Comparison of ENCODE assay signal across 23 cellular contexts in genomic region chr1:156366378-156366777, GRCh38. TPM values are rescaled to one million over a fixed set of nuclear protein-coding genes. Genes with fewer than 3 reads are reported as not detected.
DNase-seq lines count a peak whose midpoint lies in the region; ATAC-seq, FAIRE-seq and TF ChIP-seq lines count a peak whose summit lies in the region.
"Had no signal": no experiment of that assay in that cellular context is flagged by ENCODE, and none has a peak within 500 bp of the region (broad histone marks: within the 10 kb centered on the region; RNA-seq: fewer than 3 reads in every experiment).

No MANE protein-coding gene starts in this region.

- no peaks in the 10 kb centered on the region; a peak in 1 of 5 replicates for H3K27me3 ChIP-seq in HepG2 (ENCODE audit: control insufficient read depth in 1 of 2, insufficient read depth in 2 of 2, low read length in 2 of 2)
- no peaks in the 10 kb centered on the region for H3K27me3 ChIP-seq in right lobe of liver
- H3K27me3 ChIP-seq in spleen (replicated peaks in 1 of 7): peaks cover 0 to 45% (median 11%) of the 10 kb centered on the region in 7 donors
- H3K27me3 ChIP-seq in right cardiac atrium (ENCODE audit: control insufficient read depth, insufficient read depth): no peaks in the 10 kb centered on the region
- H3K27me3 ChIP-seq: BE2C had no signal

- H3K9ac ChIP-seq in HepG2 (ENCODE audit: insufficient read depth, low read depth, low read length): peak overlapping the region; percentile 90; the same call in 1 of the 2 replicates
- no peak overlapping the region for H3K9ac ChIP-seq in kidney (ENCODE audit: low read length in 2 of 2)
- H3K9ac ChIP-seq: BLaER1 treated with 17β-estradiol and CSF1 and Interleukin-3, amounts not matched to agents 10 nM and 100 nM had no signal

- no peak for TF ChIP-seq POLR2A in HepG2 (IDR thresholded peaks at IDR 0.05; ENCODE audit: insufficient read depth in 1 of 2, low read depth in 2 of 2, low read length in 2 of 2)
- no peak for TF ChIP-seq POLR2A in right lobe of liver (IDR thresholded peaks at IDR 0.05)
- TF ChIP-seq POLR2A in spleen (IDR thresholded peaks at IDR 0.05): no peak

- 13% methylated on average over 1 of the region's 1 CpG for WGBS in HepG2 (ENCODE audit: low lambda C conversion rate)
- 100% methylated on average over 1 of the region's 1 CpG for WGBS in right lobe of liver (ENCODE audit: insufficient coverage, low coverage, low lambda C conversion rate, missing lambda C conversion rate)
- 67 to 85% (median 77%) methylated on average over 1 of the region's 1 CpG for WGBS in spleen, 5 donors
- 88% methylated on average over 1 of the region's 1 CpG for WGBS in right cardiac atrium

- FAIRE-seq in HepG2 (lab: Jason Lieb, UNC): no peak
- no peak for FAIRE-seq in kidney (lab: Jason Lieb, UNC)
- FAIRE-seq: A549, D721Med, GM12878 had no signal

- TF ChIP-seq RAD21 in HepG2 (CRISPR knock-in tag; IDR thresholded peaks at IDR 0.05): no peak

- no peaks in the 10 kb centered on the region for H4K20me1 ChIP-seq in HepG2 (ENCODE audit: insufficient read depth, low read length)
- H4K20me1 ChIP-seq: BLaER1 treated with 17β-estradiol and CSF1 and Interleukin-3, amounts not matched to agents 10 nM and 100 nM had no signal

- H3K4me2 ChIP-seq in HepG2 (ENCODE audit: low read depth, low read length): peak overlapping the region; percentile 98
- H3K4me2 ChIP-seq: A549; BLaER1 treated with 17β-estradiol and CSF1 and Interleukin-3, amounts not matched to agents 10 nM and 100 nM; GM23338 had no signal

- H2AFZ ChIP-seq in HepG2 (ENCODE audit: low read length): no peak overlapping the region

- peaks cover 19% of the 10 kb centered on the region for H3K79me2 ChIP-seq in HepG2 (ENCODE audit: insufficient read depth, low read length)

- H3K4me3 ChIP-seq in HepG2 (replicated peaks in 1 of 3; ENCODE audit: insufficient read depth in 1 of 3, low read depth in 2 of 3, low read length in 3 of 3) (peak overlapping the region; percentile 70 to 91 (median 90); a peak in 4 of 6 replicates), right lobe of liver (no peak overlapping the region), kidney (ENCODE audit: low read length in 2 of 2) (no peak overlapping the region), spleen (no peak overlapping the region), right cardiac atrium (ENCODE audit: low read length) (no peak overlapping the region)
- H3K4me3 ChIP-seq: A549; BLaER1 treated with 17β-estradiol and CSF1 and Interleukin-3, amounts not matched to agents 10 nM and 100 nM; GM12878; GM23338; HAP-1 had no signal

- no peak for TF ChIP-seq CTCF in HepG2 (CRISPR knock-in tag; IDR thresholded peaks at IDR 0.05)
- no peak for TF ChIP-seq CTCF in right lobe of liver (IDR thresholded peaks at IDR 0.05)
- TF ChIP-seq CTCF in kidney (IDR thresholded peaks at IDR 0.05; ENCODE audit: borderline replicate concordance, extremely low read depth, insufficient read depth): no peak
- TF ChIP-seq CTCF in spleen (IDR thresholded peaks at IDR 0.05 in 8 of 11, conservative IDR thresholded peaks at IDR 0.05 in 3 of 11): no peak

- no peak for TF ChIP-seq EP300 in HepG2 (IDR thresholded peaks at IDR 0.05; ENCODE audit: low read depth in 2 of 2, low read length in 2 of 2)
- TF ChIP-seq EP300 in HepG2 (CRISPR knock-in tag; IDR thresholded peaks at IDR 0.05; ENCODE audit: borderline replicate concordance): no peak

- POLR2A ChIA-PET in HepG2 (lab: Yijun Ruan, JAX): interaction anchor here (0.5 to 8.5 kb wide), 5 partner anchors 15 to 1758 kb away, joined by 3 to 189 read pairs (median 4); partner anchors contain the start of genes ADAR, CCT3 and TSACC

- in situ Hi-C loops in HepG2 (cut with HindIII; ENCODE audit: extremely low pct_ligation_motif_present, low pct_unique_long_range_greater_than_20kb): no loop called here

- ATAC-seq in HepG2: no peak
- ATAC-seq in right lobe of liver: no peak
- no peak for ATAC-seq in right cardiac atrium
- ATAC-seq: GM12878, GM23338 had no signal

- BruUV-seq in HepG2 (replicated peaks; lab: Mats Ljungman, UMichigan): no TSS peak

- intact Hi-C loops in HepG2 (cut with micrococcal nuclease; ENCODE audit: unreplicated experiment): no loop called here
- intact Hi-C loops in right lobe of liver (cut with DNase I): no loop called here
- intact Hi-C loops in kidney (cut with DNase I): no loop called here
- intact Hi-C loops in spleen (cut with DNase I; ENCODE audit: low total_unique reads): no loop called here
- intact Hi-C loops in right cardiac atrium (cut with DNase I): no loop called here

- H3K9me3 ChIP-seq in HepG2 (ENCODE audit: low read length) (no peaks in the 10 kb centered on the region), right lobe of liver (no peaks in the 10 kb centered on the region), kidney (ENCODE audit: control insufficient read depth in 1 of 2, low read length in 2 of 2) (no peaks in the 10 kb centered on the region), spleen (no peaks in the 10 kb centered on the region), right cardiac atrium (ENCODE audit: control insufficient read depth, low read length) (no peaks in the 10 kb centered on the region)
- H3K9me3 ChIP-seq: A549, BE2C, HAP-1 had no signal

- H3K27ac ChIP-seq in HepG2 (ENCODE audit: extremely low read length, insufficient read depth, low read length) (peak overlapping the region; percentile 98), right lobe of liver (no peak overlapping the region), kidney (ENCODE audit: low read depth in 2 of 2, low read length in 2 of 2) (peak overlapping the region; percentile 46 to 77), spleen (no peak overlapping the region), right cardiac atrium (ENCODE audit: low read length) (no peak overlapping the region)
- H3K27ac ChIP-seq: 22Rv1; BLaER1 treated with 17β-estradiol and CSF1 and Interleukin-3, amounts not matched to agents 10 nM and 100 nM had no signal

- CTCF ChIA-PET in HepG2 (lab: Yijun Ruan, JAX; ENCODE audit: low intra/inter-chr PET ratio, low total read pairs): no interaction called here

- peaks cover 61% of the 10 kb centered on the region for H3K4me1 ChIP-seq in HepG2 (ENCODE audit: insufficient read depth, low read length)
- H3K4me1 ChIP-seq in right lobe of liver: peaks cover 0 to 20% (median 0%) of the 10 kb centered on the region in 4 donors
- peaks cover 13 to 15% of the 10 kb centered on the region in 2 donors for H3K4me1 ChIP-seq in kidney (ENCODE audit: control insufficient read depth in 1 of 2, insufficient read depth in 1 of 2, low read depth in 1 of 2, low read length in 2 of 2)
- peaks cover 3 to 16% (median 9%) of the 10 kb centered on the region in 6 donors for H3K4me1 ChIP-seq in spleen
- no peaks in the 10 kb centered on the region for H3K4me1 ChIP-seq in right cardiac atrium (ENCODE audit: control insufficient read depth, insufficient read depth, low read length)
- H3K4me1 ChIP-seq: HAP-1 had no signal

- DNase-seq in HepG2 (ENCODE audit: low spot score) (no peak), right lobe of liver (no peak), kidney (no peak), spleen (peak; percentile 23), right cardiac atrium (no peak), 8988T (no peak)
- DNase-seq: ACHN; AML-193; BE2C; CD4-positive, alpha-beta T cell; CD8-positive, alpha-beta memory T cell; DMS 273 treated with DMSO at 0.1 percent for 48 hours; DMS79; EL; GDM1 had no signal

- H3K36me3 ChIP-seq in HepG2 (replicated peaks in 1 of 2; ENCODE audit: control insufficient read depth in 1 of 2, insufficient read depth in 2 of 2, low read length in 2 of 2): no peaks in the 10 kb centered on the region
- no peaks in the 10 kb centered on the region for H3K36me3 ChIP-seq in right lobe of liver
- H3K36me3 ChIP-seq in kidney (ENCODE audit: control insufficient read depth in 1 of 2, insufficient read depth in 2 of 2, low read length in 2 of 2): no peaks in the 10 kb centered on the region
- no peaks in the 10 kb centered on the region for H3K36me3 ChIP-seq in spleen
- H3K36me3 ChIP-seq: BE2C; BLaER1 treated with 17β-estradiol and CSF1 and Interleukin-3, amounts not matched to agents 10 nM and 100 nM; HAP-1 had no signal

RNA-seq across cellular contexts. Expression of gene RHBG, which starts 2.6 kb away (rescaled TPM):
- total RNA-seq in HepG2 (2016; rRNA removed; fragmentation: Illumina TruSeq; extraction: Trizol) (19.9 and 73.5 TPM in 2 replicates), right lobe of liver (1 to 10 TPM in 2 of 6 experiments, under 1 TPM in 2, not detected in 2; 0.42 to 1.6 (median 1.1) TPM), kidney (4.2 TPM), spleen (1 to 10 TPM in 1 of 7 donors, under 1 TPM in 1, not detected in 5; 0.67 to 1.4 TPM), right cardiac atrium (not detected)
- 27.1 and 27.2 TPM in 2 replicates for total RNA-seq in HepG2 (2016; cell fraction: cytosol; rRNA removed; fragmentation: Illumina TruSeq; extraction: Trizol; ENCODE audit: low read depth)
- total RNA-seq in HepG2 (2016; cell fraction: insoluble cytoplasmic fraction; rRNA removed; fragmentation: Illumina TruSeq; extraction: Trizol): 19.0 and 70.7 TPM in 2 replicates
- total RNA-seq in HepG2 (2016; cell fraction: membrane; rRNA removed; fragmentation: Illumina TruSeq; extraction: Trizol): 28.4 and 29.7 TPM in 2 replicates
- 120 and 140 TPM in 2 replicates for total RNA-seq in HepG2 (2016; cell fraction: nucleus; rRNA removed; fragmentation: Illumina TruSeq; extraction: Trizol)
- polyA plus RNA-seq in HepG2 (2011; rRNA removed) (61.8 and 90.0 TPM in 2 replicates), kidney (ENCODE audit: insufficient read depth, low read depth, low replicate concordance) (61.9 TPM), spleen (under 1 TPM; 0.05 to 0.38 (median 0.13) TPM), right cardiac atrium (0.20 TPM)
- polyA plus RNA-seq in HepG2 (2011; cell fraction: cytosol; rRNA removed): 15.8 and 22.5 TPM in 2 replicates
- polyA plus RNA-seq in HepG2 (2011; cell fraction: nucleus; rRNA removed): 518 and 570 TPM in 2 replicates
- 48.2 and 62.5 TPM in 2 replicates for polyA plus RNA-seq in HepG2 (2012)
- 19.4 and 21.4 TPM in 2 replicates for polyA plus RNA-seq in HepG2 (2016; cell fraction: cytosol; fragmentation: Illumina TruSeq; extraction: Trizol; ENCODE audit: low read depth)
- polyA plus RNA-seq in HepG2 (2016; cell fraction: insoluble cytoplasmic fraction; fragmentation: Illumina TruSeq; extraction: Trizol; ENCODE audit: low read depth): 25.1 and 33.6 TPM in 2 replicates
- 30.5 and 32.9 TPM in 2 replicates for polyA plus RNA-seq in HepG2 (2016; cell fraction: membrane; fragmentation: Illumina TruSeq; extraction: Trizol; ENCODE audit: low read depth)
- 499 and 532 TPM in 2 replicates for polyA plus RNA-seq in HepG2 (2016; cell fraction: nucleus; fragmentation: Illumina TruSeq; extraction: Trizol; ENCODE audit: insufficient read depth, low read depth)
- polyA minus RNA-seq in HepG2 (2011; rRNA and poly(A)+ RNA removed; ENCODE audit: low replicate concordance): 63.5 TPM in 1 of 2 replicates, not detected in the other
- 7.9 and 12.7 TPM in 2 replicates for polyA minus RNA-seq in HepG2 (2011; cell fraction: cytosol; rRNA and poly(A)+ RNA removed)
- 124 and 143 TPM in 2 replicates for polyA minus RNA-seq in HepG2 (2011; cell fraction: nucleus; rRNA and poly(A)+ RNA removed)
- total RNA-seq: CD4-positive, alpha-beta T cell; CD8-positive, alpha-beta memory T cell; GM12878 had no signal
- polyA plus RNA-seq: CD14-positive monocyte; CD8-positive, alpha-beta memory T cell; GM12878 had no signal

RNA-seq across cellular contexts. Expression of gene TSACC, which starts 28.1 kb away (rescaled TPM):
- total RNA-seq in HepG2 (2016; rRNA removed; fragmentation: Illumina TruSeq; extraction: Trizol) (1.6 and 2.6 TPM in 2 replicates), right lobe of liver (1 to 10 TPM in 2 of 6 experiments, under 1 TPM in 2, not detected in 2; 0.37 to 1.1 (median 0.99) TPM), kidney (not detected), spleen (not detected), right cardiac atrium (not detected)
- total RNA-seq in HepG2 (2016; cell fraction: cytosol; rRNA removed; fragmentation: Illumina TruSeq; extraction: Trizol; ENCODE audit: low read depth): 3.1 and 3.2 TPM in 2 replicates
- 1.7 and 2.4 TPM in 2 replicates for total RNA-seq in HepG2 (2016; cell fraction: insoluble cytoplasmic fraction; rRNA removed; fragmentation: Illumina TruSeq; extraction: Trizol)
- total RNA-seq in HepG2 (2016; cell fraction: membrane; rRNA removed; fragmentation: Illumina TruSeq; extraction: Trizol): 1.8 and 4.6 TPM in 2 replicates
- 1.3 and 1.8 TPM in 2 replicates for total RNA-seq in HepG2 (2016; cell fraction: nucleus; rRNA removed; fragmentation: Illumina TruSeq; extraction: Trizol)
- polyA plus RNA-seq in HepG2 (2011; rRNA removed) (1.5 and 1.6 TPM in 2 replicates), kidney (ENCODE audit: insufficient read depth, low read depth, low replicate concordance) (1.1 TPM), spleen (1 to 10 TPM in 2 of 3 donors, under 1 TPM in 1; 0.41 to 1.4 (median 1.3) TPM), right cardiac atrium (0.38 TPM)
- polyA plus RNA-seq in HepG2 (2011; cell fraction: cytosol; rRNA removed): 2.1 and 3.4 TPM in 2 replicates
- 0.64 and 1.1 TPM in 2 replicates for polyA plus RNA-seq in HepG2 (2011; cell fraction: nucleus; rRNA removed)
- 1.0 and 1.6 TPM in 2 replicates for polyA plus RNA-seq in HepG2 (2012)
- polyA plus RNA-seq in HepG2 (2016; cell fraction: cytosol; fragmentation: Illumina TruSeq; extraction: Trizol; ENCODE audit: low read depth): 3.0 and 3.7 TPM in 2 replicates
- 2.9 and 3.8 TPM in 2 replicates for polyA plus RNA-seq in HepG2 (2016; cell fraction: insoluble cytoplasmic fraction; fragmentation: Illumina TruSeq; extraction: Trizol; ENCODE audit: low read depth)
- polyA plus RNA-seq in HepG2 (2016; cell fraction: membrane; fragmentation: Illumina TruSeq; extraction: Trizol; ENCODE audit: low read depth): 3.6 and 4.2 TPM in 2 replicates
- 1.3 TPM in 1 of 2 replicates, not detected in the other for polyA plus RNA-seq in HepG2 (2016; cell fraction: nucleus; fragmentation: Illumina TruSeq; extraction: Trizol; ENCODE audit: insufficient read depth, low read depth)
- polyA minus RNA-seq in HepG2 (2011; rRNA and poly(A)+ RNA removed; ENCODE audit: low replicate concordance): 0.88 and 2.1 TPM in 2 replicates
- not detected in 2 replicates for polyA minus RNA-seq in HepG2 (2011; cell fraction: cytosol; rRNA and poly(A)+ RNA removed)
- polyA minus RNA-seq in HepG2 (2011; cell fraction: nucleus; rRNA and poly(A)+ RNA removed): 1.3 TPM in 1 of 2 replicates, not detected in the other
- total RNA-seq: CD4-positive, alpha-beta T cell; GM12878 had no signal

RNA-seq across cellular contexts. Expression of gene CCT3, which starts 28.3 kb away (rescaled TPM):
- 615 and 870 TPM in 2 replicates for total RNA-seq in HepG2 (2016; rRNA removed; fragmentation: Illumina TruSeq; extraction: Trizol)
- 207 and 214 TPM in 2 replicates for total RNA-seq in HepG2 (2016; cell fraction: cytosol; rRNA removed; fragmentation: Illumina TruSeq; extraction: Trizol; ENCODE audit: low read depth)
- 624 and 897 TPM in 2 replicates for total RNA-seq in HepG2 (2016; cell fraction: insoluble cytoplasmic fraction; rRNA removed; fragmentation: Illumina TruSeq; extraction: Trizol)
- 301 and 320 TPM in 2 replicates for total RNA-seq in HepG2 (2016; cell fraction: membrane; rRNA removed; fragmentation: Illumina TruSeq; extraction: Trizol)
- total RNA-seq in HepG2 (2016; cell fraction: nucleus; rRNA removed; fragmentation: Illumina TruSeq; extraction: Trizol): 255 and 260 TPM in 2 replicates
- polyA plus RNA-seq in HepG2 (2011; rRNA removed): 301 and 319 TPM in 2 replicates
- 366 and 378 TPM in 2 replicates for polyA plus RNA-seq in HepG2 (2011; cell fraction: cytosol; rRNA removed)
- polyA plus RNA-seq in HepG2 (2011; cell fraction: nucleus; rRNA removed): 96.9 and 114 TPM in 2 replicates
- polyA plus RNA-seq in HepG2 (2012): 221 and 275 TPM in 2 replicates
- polyA plus RNA-seq in HepG2 (2016; cell fraction: cytosol; fragmentation: Illumina TruSeq; extraction: Trizol; ENCODE audit: low read depth): 103 and 105 TPM in 2 replicates
- 652 and 701 TPM in 2 replicates for polyA plus RNA-seq in HepG2 (2016; cell fraction: insoluble cytoplasmic fraction; fragmentation: Illumina TruSeq; extraction: Trizol; ENCODE audit: low read depth)
- polyA plus RNA-seq in HepG2 (2016; cell fraction: membrane; fragmentation: Illumina TruSeq; extraction: Trizol; ENCODE audit: low read depth): 159 and 175 TPM in 2 replicates
- 306 and 309 TPM in 2 replicates for polyA plus RNA-seq in HepG2 (2016; cell fraction: nucleus; fragmentation: Illumina TruSeq; extraction: Trizol; ENCODE audit: insufficient read depth, low read depth)
- polyA minus RNA-seq in HepG2 (2011; rRNA and poly(A)+ RNA removed; ENCODE audit: low replicate concordance): 227 and 626 TPM in 2 replicates
- 253 and 292 TPM in 2 replicates for polyA minus RNA-seq in HepG2 (2011; cell fraction: cytosol; rRNA and poly(A)+ RNA removed)
- polyA minus RNA-seq in HepG2 (2011; cell fraction: nucleus; rRNA and poly(A)+ RNA removed): 83.3 and 153 TPM in 2 replicates
- total RNA-seq in right lobe of liver: 100 to 1,000 TPM in 3 of 6 experiments, 10 to 100 TPM in 3; 79.3 to 179 (median 115) TPM
- total RNA-seq in kidney: 149 TPM
- 181 TPM for polyA plus RNA-seq in kidney (ENCODE audit: insufficient read depth, low read depth, low replicate concordance)
- 100 to 1,000 TPM in 5 of 7 donors, 10 to 100 TPM in 2; 83.9 to 129 (median 104) TPM for total RNA-seq in spleen
- polyA plus RNA-seq in spleen: 100 to 1,000 TPM in 2 of 3 donors, 10 to 100 TPM in 1; 73.7 to 113 (median 106) TPM
- 100 to 1,000 TPM; 126 to 151 (median 138) TPM for total RNA-seq in right cardiac atrium
- polyA plus RNA-seq in right cardiac atrium: 125 TPM

Comparison
In these comparisons a context has a peak if more than half of its experiments do, and no peak if none do; other contexts are left out.
1. H3K27ac ChIP-seq: peak in HepG2 (single experiment) and kidney (2 of 2); none in right lobe of liver (0 of 3), spleen (0 of 8) and right cardiac atrium (single experiment).
2. H3K4me3 ChIP-seq: peak in HepG2 (3 of 3); none in right lobe of liver (0 of 3), kidney (0 of 2), spleen (0 of 8) and right cardiac atrium (single experiment).